16 cellular contexts compared by ENCODE assay signal in the genomic region with DNA sequence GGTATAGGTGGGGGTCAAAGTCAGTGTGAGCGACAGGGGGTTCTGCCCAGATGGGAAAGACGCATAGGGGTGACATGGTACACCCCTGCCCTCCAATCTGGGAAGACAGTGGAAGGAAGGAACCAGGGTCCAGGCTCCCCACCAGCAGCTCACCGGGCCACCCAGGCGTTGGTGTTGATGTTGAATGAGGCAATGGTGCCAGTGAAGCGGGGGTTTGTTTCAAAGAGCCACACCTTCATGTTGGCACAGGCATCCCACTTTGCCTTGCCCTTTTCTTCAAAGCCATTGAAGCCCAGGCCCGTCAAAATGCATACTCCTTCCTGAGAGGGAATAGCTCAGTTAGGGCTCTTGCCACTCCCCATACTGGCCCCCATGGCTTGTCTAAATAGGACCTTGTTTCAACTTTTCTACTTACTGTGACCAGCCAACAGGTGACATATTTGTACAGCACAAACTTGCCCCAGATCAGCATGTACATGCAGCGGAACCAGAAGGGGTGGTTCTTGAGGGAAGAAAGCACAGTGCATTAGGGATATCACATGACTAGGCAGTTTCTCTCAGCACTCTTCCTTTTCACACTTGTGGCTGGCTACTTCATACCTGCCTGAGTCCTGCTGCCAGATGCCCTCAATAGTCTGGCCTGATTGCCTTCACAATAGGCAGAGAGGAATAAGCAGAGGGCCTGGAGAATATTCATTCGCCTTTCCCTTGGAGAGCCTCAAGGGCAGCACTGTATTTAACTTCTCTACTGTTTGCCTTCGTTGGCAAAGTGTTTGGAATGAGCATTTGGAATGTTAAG. TPM values are rescaled to one million over a fixed set of nuclear protein-coding genes. Genes with fewer than 3 reads are reported as not detected.
DNase-seq lines count a peak whose midpoint lies in the region; ATAC-seq and TF ChIP-seq lines count a peak whose summit lies in the region.
"Had no signal": no experiment of that assay in that cellular context is flagged by ENCODE, and none has a peak within 500 bp of the region (broad histone marks: within the 10 kb centered on the region; RNA-seq: fewer than 3 reads in every experiment).

No MANE protein-coding gene starts in this region.

- H3K4me1 ChIP-seq in prostate gland (replicated peaks) = no peaks in the 10 kb centered on the region
- H3K4me1 ChIP-seq: sigmoid colon had no signal

- no peaks in the 10 kb centered on the region for H3K9me3 ChIP-seq in prostate gland
- H3K9me3 ChIP-seq: adrenal gland, sigmoid colon, SK-N-SH had no signal

- peaks cover 50% of the 10 kb centered on the region for H3K36me3 Mint-ChIP-seq in activated CD8-positive, alpha-beta memory T cell treated with anti-CD3 and anti-CD28 coated beads, Interleukin-2, amount 10 ng/mL, durations not matched to agents 7 days and 5 days

- CTCF ChIA-PET in activated CD8-positive, alpha-beta memory T cell treated with anti-CD3 and anti-CD28 coated beads, Interleukin-2, amount 10 ng/mL, durations not matched to agents 7 days and 5 days (lab: Charles Lee) = interaction anchor here (0.6 to 1.6 kb wide), 4 partner anchors 34 to 135 kb away, joined by 3 read pairs; a partner anchor contains a TSS
- CTCF ChIA-PET in RWPE1 (lab: Yijun Ruan, JAX) = interaction anchor here (1.1 kb wide), 1 partner anchor 106 kb away, joined by 8 read pairs; no protein-coding TSS in a partner anchor

- POLR2A ChIA-PET in RWPE1 (lab: Yijun Ruan, JAX; ENCODE audit: low non-redundant PET) = interaction anchor here (0.7 kb wide), 1 partner anchor 8 kb away, joined by 16 read pairs; no protein-coding TSS in a partner anchor

- H3K4me3 Mint-ChIP-seq in activated CD8-positive, alpha-beta memory T cell treated with anti-CD3 and anti-CD28 coated beads, Interleukin-2, amount 10 ng/mL, durations not matched to agents 7 days and 5 days = no peak overlapping the region
- H3K4me3 Mint-ChIP-seq: CD8-positive, alpha-beta T cell had no signal

- H3K4me3 ChIP-seq in prostate gland = no peak overlapping the region
- H3K4me3 ChIP-seq: adrenal gland, coronary artery, sigmoid colon had no signal

- H3K4me1 Mint-ChIP-seq in activated CD8-positive, alpha-beta memory T cell treated with anti-CD3 and anti-CD28 coated beads, Interleukin-2, amount 10 ng/mL, durations not matched to agents 7 days and 5 days = peaks cover 23% of the 10 kb centered on the region

- H3K27me3 Mint-ChIP-seq in activated CD8-positive, alpha-beta memory T cell treated with anti-CD3 and anti-CD28 coated beads, Interleukin-2, amount 10 ng/mL, durations not matched to agents 7 days and 5 days = no peaks in the 10 kb centered on the region

- no peaks in the 10 kb centered on the region for H3K9me3 Mint-ChIP-seq in activated CD8-positive, alpha-beta memory T cell treated with anti-CD3 and anti-CD28 coated beads, Interleukin-2, amount 10 ng/mL, durations not matched to agents 7 days and 5 days (ENCODE audit: low read depth)
- H3K9me3 Mint-ChIP-seq: CD8-positive, alpha-beta T cell had no signal

- peak overlapping the region; percentile 62 for H3K27ac ChIP-seq in RWPE1
- H3K27ac ChIP-seq in epithelial cell of prostate = peak overlapping the region; percentile 62
- peak overlapping the region; percentile 18 to 69 for H3K27ac ChIP-seq in prostate gland
- H3K27ac ChIP-seq: adrenal gland, coronary artery, sigmoid colon had no signal

- 53% methylated on average over 9 of the region's 9 CpGs for WGBS in prostate gland

- TF ChIP-seq CTCF in RWPE1 (conservative IDR thresholded peaks at IDR 0.05; ENCODE audit: low read depth) (no peak), prostate gland (IDR thresholded peaks at IDR 0.05) (peak in 3 of 4 experiments; percentile 29 to 50 (median 30))

- peak overlapping the region; percentile 26 for H3K27ac Mint-ChIP-seq in activated CD8-positive, alpha-beta memory T cell treated with anti-CD3 and anti-CD28 coated beads, Interleukin-2, amount 10 ng/mL, durations not matched to agents 7 days and 5 days
- H3K27ac Mint-ChIP-seq: CD8-positive, alpha-beta T cell had no signal

- peaks cover 18 to 30% of the 10 kb centered on the region in 2 donors for H3K36me3 ChIP-seq in prostate gland

- intact Hi-C loops in prostate gland (cut with DNase I) = no loop called here

- DNase-seq in activated CD8-positive, alpha-beta memory T cell treated with anti-CD3 and anti-CD28 coated beads, Interleukin-2, amount 10 ng/mL, durations not matched to agents 7 days and 5 days = no peak
- no peak for DNase-seq in activated CD8-positive, alpha-beta memory T cell treated with anti-CD3 and anti-CD28 coated beads for 24 hours
- DNase-seq in RWPE1 (ENCODE audit: low spot score) = no peak
- DNase-seq in epithelial cell of prostate (ENCODE audit: low read depth, low spot score) = peak; percentile 48
- peak; percentile 58 for DNase-seq in prostate gland (ENCODE audit: low spot score)
- no peak for DNase-seq in stimulated activated CD4-positive, alpha-beta T cell treated with anti-CD3 and anti-CD28 coated beads, Interleukin-2, amount 100 ng/mL, for 48 hours
- no peak for DNase-seq in DMS79 (lab: John Stamatoyannopoulos, UW)
- DNase-seq: CD8-positive, alpha-beta T cell; NCI-H2171 treated with DMSO at 0.1 percent for 48 hours; sigmoid colon; SK-N-SH; stimulated activated CD4-positive, alpha-beta T cell treated with anti-CD3 and anti-CD28 coated beads, Interleukin-4, amount 100 ng/mL, for 4 hours had no signal

- ATAC-seq in activated CD8-positive, alpha-beta memory T cell treated with anti-CD3 and anti-CD28 coated beads, Interleukin-2, amount 10 ng/mL, durations not matched to agents 7 days and 5 days = no peak
- no peak for ATAC-seq in HG03460 (IDR thresholded peaks at IDR 0.05; ENCODE audit: unreplicated experiment)
- ATAC-seq: CD8-positive, alpha-beta T cell had no signal

- TF ChIP-seq POLR2A in prostate gland (IDR thresholded peaks at IDR 0.05) = no peak

- no peaks in the 10 kb centered on the region for H3K27me3 ChIP-seq in prostate gland (replicated peaks; ENCODE audit: insufficient read depth)
- H3K27me3 ChIP-seq: adrenal gland, sigmoid colon had no signal

RNA-seq across cellular contexts. Expression of a gene that starts 7.7 kb away (rescaled TPM):
- 10 to 100 TPM; 59.9 to 69.5 TPM for total RNA-seq in activated CD8-positive, alpha-beta memory T cell treated with anti-CD3 and anti-CD28 coated beads, Interleukin-2, amount 10 ng/mL, durations not matched to agents 7 days and 5 days
- total RNA-seq in prostate gland = 10 to 100 TPM; 37.7 to 46.3 TPM

RNA-seq across cellular contexts. Expression of a gene that starts 7.9 kb away (rescaled TPM):
- 100 to 1,000 TPM; 211 to 271 TPM for total RNA-seq in activated CD8-positive, alpha-beta memory T cell treated with anti-CD3 and anti-CD28 coated beads, Interleukin-2, amount 10 ng/mL, durations not matched to agents 7 days and 5 days
- total RNA-seq in prostate gland = 100 to 1,000 TPM; 177 to 230 TPM

RNA-seq across cellular contexts. Expression of a gene that starts 27.2 kb away (rescaled TPM):
- 100 to 1,000 TPM; 283 to 367 TPM for total RNA-seq in activated CD8-positive, alpha-beta memory T cell treated with anti-CD3 and anti-CD28 coated beads, Interleukin-2, amount 10 ng/mL, durations not matched to agents 7 days and 5 days
- 10 to 100 TPM; 30.6 to 43.2 TPM for total RNA-seq in prostate gland

RNA-seq across cellular contexts. Expression of a gene that starts 34.6 kb away (rescaled TPM):
- total RNA-seq in activated CD8-positive, alpha-beta memory T cell treated with anti-CD3 and anti-CD28 coated beads, Interleukin-2, amount 10 ng/mL, durations not matched to agents 7 days and 5 days = 100 to 1,000 TPM; 120 to 132 TPM
- 100 to 1,000 TPM; 352 to 711 TPM for total RNA-seq in prostate gland

RNA-seq across cellular contexts. Expression of a gene that starts 34.8 kb away (rescaled TPM):
- total RNA-seq in activated CD8-positive, alpha-beta memory T cell treated with anti-CD3 and anti-CD28 coated beads, Interleukin-2, amount 10 ng/mL, durations not matched to agents 7 days and 5 days = not detected
- not detected for total RNA-seq in prostate gland
- total RNA-seq: adrenal gland; CD8-positive, alpha-beta T cell; lower leg skin; sigmoid colon had no signal

Comparison
In these comparisons a context has a peak if more than half of its experiments do, and no peak if none do; other contexts are left out.
1. DNase-seq: peak in epithelial cell of prostate (single experiment) and prostate gland (single experiment); none in activated CD8-positive, alpha-beta memory T cell treated with anti-CD3 and anti-CD28 coated beads, Interleukin-2, amount 10 ng/mL, durations not matched to agents 7 days and 5 days (single experiment), activated CD8-positive, alpha-beta memory T cell treated with anti-CD3 and anti-CD28 coated beads for 24 hours (single experiment), RWPE1 (single experiment), stimulated activated CD4-positive, alpha-beta T cell treated with anti-CD3 and anti-CD28 coated beads, Interleukin-2, amount 100 ng/mL, for 48 hours (0 of 2) and DMS79 (single experiment).
2. RNA of a gene that starts 27.2 kb away (total RNA-seq): 283 to 367 TPM in activated CD8-positive, alpha-beta memory T cell treated with anti-CD3 and anti-CD28 coated beads, Interleukin-2, amount 10 ng/mL, durations not matched to agents 7 days and 5 days; 30.6 to 43.2 TPM in prostate gland; every median in the first group is over 4 times any median in the second.
3. Peak in every context shown above with its lines, with median percentiles within 50 percentile points of each other: H3K27ac ChIP-seq.